ENCODE assay signal across 13 cellular contexts in genomic region chr9:70442328-70442848, GRCh38. TPM values are rescaled to one million over a fixed set of nuclear protein-coding genes. Genes with fewer than 3 reads are reported as not detected.
DNase-seq lines count a peak whose midpoint lies in the region; ATAC-seq, FAIRE-seq and TF ChIP-seq lines count a peak whose summit lies in the region.
"Had no signal": no experiment of that assay in that cellular context is flagged by ENCODE, and none has a peak within 500 bp of the region (broad histone marks: within the 10 kb centered on the region; RNA-seq: fewer than 3 reads in every experiment).

No MANE protein-coding gene starts in this region.

- no peak for TF ChIP-seq CTCF in HCT116 (IDR thresholded peaks at IDR 0.05 in 2 of 3, conservative IDR thresholded peaks at IDR 0.05 in 1 of 3; ENCODE audit: borderline replicate concordance in 1 of 3, insufficient read depth in 1 of 3, low read depth in 2 of 3, low read length in 2 of 3)
- TF ChIP-seq CTCF in WTC11 (IDR thresholded peaks at IDR 0.05), result no peak
- no peak for TF ChIP-seq CTCF in endothelial cell of umbilical vein (IDR thresholded peaks at IDR 0.05; ENCODE audit: extremely low read depth in 1 of 2, insufficient read depth in 1 of 2, low read depth in 1 of 2, low read length in 2 of 2)
- TF ChIP-seq CTCF in prostate gland (IDR thresholded peaks at IDR 0.05), result no peak

- no peak overlapping the region for H3K9ac ChIP-seq in HCT116 (ENCODE audit: low read length)
- no peak overlapping the region for H3K9ac ChIP-seq in endothelial cell of umbilical vein (replicated peaks; ENCODE audit: extremely low read depth, insufficient read depth, low read length)
- H3K9ac ChIP-seq: BLaER1 treated with 17β-estradiol and CSF1 and Interleukin-3, amounts not matched to agents 10 nM and 100 nM; KMS-11 had no signal

- no peaks in the 10 kb centered on the region for H3K9me3 Mint-ChIP-seq in WTC11
- H3K9me3 Mint-ChIP-seq: IgD-negative memory B cell had no signal

- no peak overlapping the region for H3K4me2 ChIP-seq in HCT116 (ENCODE audit: low read length)
- no peak overlapping the region for H3K4me2 ChIP-seq in endothelial cell of umbilical vein (ENCODE audit: insufficient read depth, low read length)
- H3K4me2 ChIP-seq: KMS-11 had no signal

- intact Hi-C loops in HCT116 (cut with micrococcal nuclease) (no loop called here), endothelial cell of umbilical vein (cut with micrococcal nuclease) (no loop called here), prostate gland (cut with DNase I) (no loop called here)

- H3K27ac Mint-ChIP-seq in WTC11, result no peak overlapping the region

- H3K4me1 ChIP-seq in HCT116 (ENCODE audit: control insufficient read depth in 1 of 2, insufficient read depth in 2 of 2, low read length in 2 of 2), result peaks cover 10 to 19% of the 10 kb centered on the region in 2 experiments; a peak in 3 of 4 replicates
- H3K4me1 ChIP-seq in endothelial cell of umbilical vein (ENCODE audit: control insufficient read depth, extremely low read depth, insufficient read depth, low read length), result peaks cover 21% of the 10 kb centered on the region
- H3K4me1 ChIP-seq in prostate gland (replicated peaks), result no peaks in the 10 kb centered on the region

- TF ChIP-seq RAD21 in HCT116 (IDR thresholded peaks at IDR 0.05; ENCODE audit: low read depth), result no peak

- H3K36me3 Mint-ChIP-seq in WTC11, result no peaks in the 10 kb centered on the region
- H3K36me3 Mint-ChIP-seq: CD4-positive, CD25-positive, alpha-beta regulatory T cell; IgD-negative memory B cell had no signal

- H2AFZ ChIP-seq in HCT116 (ENCODE audit: low read depth, low read length, poor library complexity, severe bottlenecking), result peak overlapping the region; percentile 16
- H2AFZ ChIP-seq in endothelial cell of umbilical vein (ENCODE audit: low read depth, low read length), result peak overlapping the region; percentile 6

- H3K36me3 ChIP-seq in HCT116 (ENCODE audit: control insufficient read depth in 1 of 2, insufficient read depth in 2 of 2, low read length in 2 of 2) (no peaks in the 10 kb centered on the region), endothelial cell of umbilical vein (ENCODE audit: control insufficient read depth in 2 of 2, extremely low read depth in 1 of 2, insufficient read depth in 2 of 2, low read length in 2 of 2) (no peaks in the 10 kb centered on the region), prostate gland (no peaks in the 10 kb centered on the region)
- H3K36me3 ChIP-seq: BLaER1 treated with 17β-estradiol and CSF1 and Interleukin-3, amounts not matched to agents 10 nM and 100 nM had no signal

- H3K79me2 ChIP-seq in HCT116 (ENCODE audit: insufficient read depth, low read length) (no peaks in the 10 kb centered on the region), endothelial cell of umbilical vein (ENCODE audit: control insufficient read depth, insufficient read depth, low read length) (no peaks in the 10 kb centered on the region)

- BruUV-seq in HCT116 (replicated peaks; lab: Mats Ljungman, UMichigan) (no TSS peak), endothelial cell of umbilical vein (replicated peaks; lab: Mats Ljungman, UMichigan) (no TSS peak)

- H3K9me2 ChIP-seq in HCT116 (ENCODE audit: insufficient read depth), result no peaks in the 10 kb centered on the region

- CTCF ChIA-PET in HCT116 (lab: Charles Lee), result no interaction called here
- CTCF ChIA-PET in WTC11 (lab: Charles Lee), result no interaction called here
- CTCF ChIA-PET in endothelial cell of umbilical vein (lab: Charles Lee), result no interaction called here

- POLR2A ChIA-PET in HCT116 (lab: Charles Lee), result no interaction called here
- POLR2A ChIA-PET in WTC11 (lab: Charles Lee), result no interaction called here
- POLR2A ChIA-PET in endothelial cell of umbilical vein (lab: Charles Lee), result no interaction called here

- H3K9me1 ChIP-seq in endothelial cell of umbilical vein (replicated peaks; ENCODE audit: control insufficient read depth, extremely low read depth, insufficient read depth, low read length), result no peaks in the 10 kb centered on the region

- TF ChIP-seq POLR2A in HCT116 (IDR thresholded peaks at IDR 0.05; ENCODE audit: borderline replicate concordance, extremely low read depth, insufficient read depth, insufficient read length) (no peak), endothelial cell of umbilical vein (IDR thresholded peaks at IDR 0.05; ENCODE audit: low read depth, low read length) (no peak), prostate gland (IDR thresholded peaks at IDR 0.05) (no peak)

- no peak for ATAC-seq in HCT116
- no peak for ATAC-seq in WTC11
- ATAC-seq in HG02973 (IDR thresholded peaks at IDR 0.05; ENCODE audit: unreplicated experiment), result no peak

- H3K27me3 ChIP-seq in HCT116 (ENCODE audit: insufficient read depth, low read length) (no peaks in the 10 kb centered on the region), endothelial cell of umbilical vein (ENCODE audit: control insufficient read depth in 2 of 2, insufficient read depth in 2 of 2, low read length in 2 of 2) (no peaks in the 10 kb centered on the region), prostate gland (replicated peaks; ENCODE audit: insufficient read depth) (no peaks in the 10 kb centered on the region)
- H3K27me3 ChIP-seq: BLaER1 treated with 17β-estradiol and CSF1 and Interleukin-3, amounts not matched to agents 10 nM and 100 nM had no signal

- H3K4me3 ChIP-seq in HCT116 (replicated peaks in 1 of 2; ENCODE audit: low read depth in 1 of 2, low read length in 2 of 2) (no peak overlapping the region), endothelial cell of umbilical vein (replicated peaks in 1 of 3; ENCODE audit: insufficient read depth in 1 of 3, low read depth in 1 of 3, low read length in 3 of 3) (no peak overlapping the region), prostate gland (no peak overlapping the region)
- H3K4me3 ChIP-seq: BLaER1 treated with 17β-estradiol and CSF1 and Interleukin-3, amounts not matched to agents 10 nM and 100 nM had no signal

- RAD21 ChIA-PET in HCT116 (lab: Charles Lee; ENCODE audit: low non-redundant PET in 1 of 2, low total read pairs in 2 of 2, uncharacterized antibody in 2 of 2, unreplicated experiment in 2 of 2), result no interaction called here

- H3K9me3 ChIP-seq in HCT116 (ENCODE audit: control insufficient read depth in 1 of 2, insufficient read depth in 1 of 2, low read depth in 1 of 2, low read length in 2 of 2), result no peaks in the 10 kb centered on the region
- no peaks in the 10 kb centered on the region for H3K9me3 ChIP-seq in endothelial cell of umbilical vein (replicated peaks; ENCODE audit: control insufficient read depth, insufficient read depth, low read length)
- no peaks in the 10 kb centered on the region for H3K9me3 ChIP-seq in prostate gland
- H3K9me3 ChIP-seq: BLaER1 treated with 17β-estradiol and CSF1 and Interleukin-3, amounts not matched to agents 10 nM and 100 nM had no signal

- H3K27ac ChIP-seq in HCT116 (ENCODE audit: low read depth, low read length), result no peak overlapping the region
- H3K27ac ChIP-seq in endothelial cell of umbilical vein (ENCODE audit: insufficient read depth, low read depth, low read length), result no peak overlapping the region
- no peak overlapping the region for H3K27ac ChIP-seq in prostate gland
- H3K27ac ChIP-seq: BLaER1 treated with 17β-estradiol and CSF1 and Interleukin-3, amounts not matched to agents 10 nM and 100 nM; KMS-11 had no signal

- no peaks in the 10 kb centered on the region; the same call in 1 of the 2 replicates for H3K27me3 Mint-ChIP-seq in WTC11 (ENCODE audit: low read depth)

- H3K4me3 Mint-ChIP-seq in WTC11, result no peak overlapping the region
- H3K4me3 Mint-ChIP-seq: CD4-positive, CD25-positive, alpha-beta regulatory T cell; IgD-negative memory B cell had no signal

- H4K20me1 ChIP-seq in HCT116 (ENCODE audit: insufficient read depth) (no peaks in the 10 kb centered on the region), endothelial cell of umbilical vein (replicated peaks; ENCODE audit: control insufficient read depth, extremely low read depth, insufficient read depth, low read length) (no peaks in the 10 kb centered on the region)
- H4K20me1 ChIP-seq: BLaER1 treated with 17β-estradiol and CSF1 and Interleukin-3, amounts not matched to agents 10 nM and 100 nM had no signal

- dilution Hi-C loops in endothelial cell of umbilical vein (cut with MboI; ENCODE audit: extremely low pct_ligation_motif_present, low sequenced_read_pairs), result no loop called here

- WGBS in prostate gland, result 39% methylated on average over 1 of the region's 1 CpG

- H3K4me1 Mint-ChIP-seq in WTC11, result peaks cover 4% of the 10 kb centered on the region

- DNase-seq in HCT116 (ENCODE audit: low read depth, low spot score) (no peak), WTC11 (ENCODE audit: low spot score) (no peak), endothelial cell of umbilical vein (ENCODE audit: low read depth, low spot score) (no peak), prostate gland (ENCODE audit: low spot score) (peak; percentile 35), DMS 273 treated with DMSO at 0.1 percent for 48 hours (lab: John Stamatoyannopoulos, UW) (no peak), cortex of kidney (lab: John Stamatoyannopoulos, UW) (no peak)
- DNase-seq: ACHN; CD4-positive, CD25-positive, alpha-beta regulatory T cell; HCEC 1CT had no signal

- FAIRE-seq in endothelial cell of umbilical vein (lab: Jason Lieb, UNC), result no peak

TF ChIP-seq in HCT116, 20 proteins besides CTCF, POLR2A, EP300 and RAD21 (continues in another document):
- TF ChIP-seq JUND (IDR thresholded peaks at IDR 0.05), result no peak
- no peak for TF ChIP-seq CEBPB (IDR thresholded peaks at IDR 0.05; ENCODE audit: low read depth)
- TF ChIP-seq ZNF274 (IDR thresholded peaks at IDR 0.05; ENCODE audit: low read depth, low read length), result no peak

TF ChIP-seq in WTC11, 78 proteins besides CTCF, POLR2A, EP300 and RAD21:
- TF ChIP-seq ZNF121 (CRISPR knock-in tag; IDR thresholded peaks at IDR 0.05), result peak; percentile 41; the same call in 1 of the 2 replicates
- no peak for TF ChIP-seq MYBL2 (CRISPR knock-in tag; IDR thresholded peaks at IDR 0.05)

TF ChIP-seq in endothelial cell of umbilical vein, 7 proteins besides CTCF, POLR2A, EP300 and RAD21 (continues in another document):
- TF ChIP-seq JUN (IDR thresholded peaks at IDR 0.05; ENCODE audit: borderline replicate concordance, insufficient read depth, insufficient read length, low read depth) (no peak), EZH2 (IDR thresholded peaks at IDR 0.05; ENCODE audit: borderline replicate concordance, low read depth, low read length, severe bottlenecking) (no peak), GATA2 (IDR thresholded peaks at IDR 0.05; ENCODE audit: insufficient read depth, insufficient read length, low read depth, low read length) (no peak)

RNA-seq across cellular contexts. Expression of gene KLF9, which starts 27.9 kb away (rescaled TPM):
- total RNA-seq in HCT116 (2021; ENCODE audit: unreplicated experiment) (8.3 TPM), WTC11 (2021) (0.78 to 1.0 TPM (median 0.82 TPM) in 3 replicates), endothelial cell of umbilical vein (17.2 and 23.1 TPM in 2 replicates), prostate gland (100 to 1,000 TPM in 1 of 2 donors, 10 to 100 TPM in 1; 82.9 to 129 TPM)
- 3.8 and 4.1 TPM in 2 replicates for polyA plus RNA-seq in HCT116 (2012)
- polyA plus RNA-seq in endothelial cell of umbilical vein, result 6.6 and 7.3 TPM in 2 replicates
- polyA plus RNA-seq in endothelial cell of umbilical vein (2011; cell fraction: cytosol; rRNA removed), result 9.9 and 12.0 TPM in 2 replicates
- 13.0 and 15.9 TPM in 2 replicates for polyA plus RNA-seq in endothelial cell of umbilical vein (2011; cell fraction: nucleus; rRNA removed)
- polyA plus RNA-seq in endothelial cell of umbilical vein (2012), result 11.0 and 16.4 TPM in 2 replicates
- polyA minus RNA-seq in endothelial cell of umbilical vein, result 10.0 and 12.9 TPM in 2 replicates
- 2.4 TPM for polyA minus RNA-seq in endothelial cell of umbilical vein (2011; cell fraction: cytosol; rRNA and poly(A)+ RNA removed)
- 20.2 and 29.8 TPM in 2 replicates for polyA minus RNA-seq in endothelial cell of umbilical vein (2011; cell fraction: nucleus; rRNA and poly(A)+ RNA removed)
